ENCODE assay signal across 9 cellular contexts in the genomic region with DNA sequence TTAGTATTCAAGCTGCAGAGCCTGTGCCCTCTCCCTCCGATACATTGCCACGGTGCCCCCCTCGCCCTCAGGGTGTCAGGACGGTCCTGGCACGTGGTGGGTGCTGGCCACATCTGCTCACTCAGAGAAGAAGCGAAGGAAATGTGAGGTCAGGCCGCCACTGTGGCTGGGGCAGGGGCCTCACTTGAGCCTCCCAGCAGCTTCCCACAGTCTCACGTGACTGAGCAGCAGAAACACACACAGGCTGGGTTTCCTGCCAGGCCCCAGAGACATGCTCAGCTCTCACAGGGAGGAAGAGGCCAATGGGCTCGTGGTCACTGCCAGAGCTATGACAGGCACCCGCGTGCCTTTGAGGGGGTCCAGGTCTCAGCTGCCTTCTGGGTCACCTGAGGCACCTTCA. TPM values are rescaled to one million over a fixed set of nuclear protein-coding genes. Genes with fewer than 3 reads are reported as not detected.
A peak's percentile ranks its signal among the peaks of the same experiment; 100 is the strongest.
DNase-seq lines count a peak whose midpoint lies in the region; ATAC-seq and TF ChIP-seq lines count a peak whose summit lies in the region.
"Had no signal": no experiment of that assay in that cellular context is flagged by ENCODE, and none has a peak within 500 bp of the region (broad histone marks: within the 10 kb centered on the region; RNA-seq: fewer than 3 reads in every experiment).

No MANE protein-coding gene starts in this region.

- TF ChIP-seq POLR2A in adrenal gland (IDR thresholded peaks at IDR 0.05) (no peak), prostate gland (IDR thresholded peaks at IDR 0.05) (no peak)

- H3K4me3 ChIP-seq in adrenal gland (no peak overlapping the region), left lung (no peak overlapping the region), prostate gland (no peak overlapping the region)
- H3K4me3 ChIP-seq: SJSA1 had no signal

- H3K27ac ChIP-seq in adrenal gland (peak overlapping the region in 4 of 5 donors; percentile 16 to 70 (median 55)), left lung (peak overlapping the region; percentile 19 to 60), prostate gland (no peak overlapping the region)
- H3K27ac ChIP-seq: SJSA1 had no signal

- DNase-seq in AML-193 (lab: John Stamatoyannopoulos, UW) (peak; percentile 84 to 90), OCI-M1 (lab: John Stamatoyannopoulos, UW) (peak; percentile 16), adrenal gland (peak; percentile 59 to 85 (median 73)), left lung (peak; percentile 80 to 84), prostate gland (ENCODE audit: low spot score) (no peak), middle frontal gyrus (ENCODE audit: extremely low spot score, low spot score) (no peak)
- peak in 5 of 6 experiments; percentile 2 to 38 (median 12) for DNase-seq in stimulated activated naive CD4-positive, alpha-beta T cell (lab: John Stamatoyannopoulos, UW)

- H3K4me1 ChIP-seq in adrenal gland (replicated peaks in 1 of 2) (peaks cover 0 to 23% of the 10 kb centered on the region in 2 donors), left lung (peaks cover 9 to 26% of the 10 kb centered on the region in 2 donors), prostate gland (replicated peaks) (no peaks in the 10 kb centered on the region)
- H3K4me1 ChIP-seq: SJSA1 had no signal

- H3K9me3 ChIP-seq in adrenal gland (replicated peaks in 1 of 3) (no peaks in the 10 kb centered on the region), left lung (peaks cover 0 to 1% of the 10 kb centered on the region in 2 donors), prostate gland (no peaks in the 10 kb centered on the region)
- H3K9me3 ChIP-seq: SJSA1 had no signal

- 45 to 61% (median 58%) methylated on average over 8 to 11 of the region's 11 CpGs for WGBS in adrenal gland, 4 donors
- WGBS in prostate gland, result 56% methylated on average over 11 of the region's 11 CpGs

- intact Hi-C loops in adrenal gland (cut with DNase I) (no loop called here), left lung (cut with DNase I) (no loop called here), prostate gland (cut with DNase I) (no loop called here)

- ATAC-seq in left lung (peak; percentile 66), HG02938 (IDR thresholded peaks at IDR 0.05; ENCODE audit: unreplicated experiment) (no peak)

- H3K27me3 ChIP-seq in adrenal gland (no peaks in the 10 kb centered on the region), left lung (peaks cover 8 to 49% of the 10 kb centered on the region in 2 donors), prostate gland (replicated peaks; ENCODE audit: insufficient read depth) (no peaks in the 10 kb centered on the region)

- TF ChIP-seq CTCF in adrenal gland (IDR thresholded peaks at IDR 0.05), result no peak
- TF ChIP-seq CTCF in left lung (IDR thresholded peaks at IDR 0.05), result no peak
- no peak for TF ChIP-seq CTCF in prostate gland (IDR thresholded peaks at IDR 0.05)

- H3K36me3 ChIP-seq in adrenal gland (replicated peaks in 1 of 2), result no peaks in the 10 kb centered on the region
- H3K36me3 ChIP-seq in left lung, result no peaks in the 10 kb centered on the region
- H3K36me3 ChIP-seq in prostate gland, result no peaks in the 10 kb centered on the region
- H3K36me3 ChIP-seq: SJSA1 had no signal

RNA-seq across cellular contexts. Expression of a gene that starts 37.9 kb away (rescaled TPM):
- total RNA-seq in adrenal gland, result 10 to 100 TPM in 4 of 8 donors, 1 to 10 TPM in 4; 6.6 to 19.4 (median 10.0) TPM
- 10 to 100 TPM in 2 of 3 donors, 1 to 10 TPM in 1; 1.7 to 21.4 (median 19.7) TPM for polyA plus RNA-seq in adrenal gland
- 10 to 100 TPM in 1 of 2 donors, 1 to 10 TPM in 1; 7.1 to 11.0 TPM for total RNA-seq in left lung
- total RNA-seq in prostate gland, result 10 to 100 TPM; 47.8 to 56.5 TPM

Comparison
In these comparisons a context has a peak if more than half of its experiments do, and no peak if none do; other contexts are left out.
1. DNase-seq: peak in AML-193 (2 of 2), OCI-M1 (single experiment), adrenal gland (7 of 7), left lung (2 of 2) and stimulated activated naive CD4-positive, alpha-beta T cell (5 of 6); none in prostate gland (single experiment) and middle frontal gyrus (single experiment).
2. H3K27ac ChIP-seq: peak in adrenal gland (4 of 5) and left lung (2 of 2); none in prostate gland (0 of 2).